Comparison of ENCODE assay signal across 8 cellular contexts in genomic region chr12:127083028-127083949, GRCh38.
DNase-seq lines count a peak whose midpoint lies in the region; ATAC-seq, FAIRE-seq and TF ChIP-seq lines count a peak whose summit lies in the region.

No MANE protein-coding gene starts in this region.

- H3K9me3 ChIP-seq in pancreas = no peaks in the 10 kb centered on the region

- FAIRE-seq in pancreas (lab: Jason Lieb, UNC) = peak; percentile 69

- TF ChIP-seq CTCF in foreskin fibroblast (IDR thresholded peaks at IDR 0.05; ENCODE audit: low read depth, low read length) (no peak), pancreas (IDR thresholded peaks at IDR 0.05) (no peak)

- peak overlapping the region; percentile 47 to 66 for H3K4me3 ChIP-seq in foreskin fibroblast (ENCODE audit: low read depth in 1 of 2, low read length in 2 of 2)
- H3K4me3 ChIP-seq in pancreas = peak overlapping the region in 2 of 4 donors; percentile 18 to 27

- H3K27ac ChIP-seq in pancreas = no peak overlapping the region

- H3K9me3 Mint-ChIP-seq in activated CD4-positive, alpha-beta T cell treated with anti-CD3 and anti-CD28 coated beads, Interleukin-2, amount 10 ng/mL, durations not matched to agents 7 days and 5 days = peaks cover 2% of the 10 kb centered on the region

- POLR2A ChIA-PET in activated CD4-positive, alpha-beta T cell treated with anti-CD3 and anti-CD28 coated beads, Interleukin-2, amount 10 ng/mL, durations not matched to agents 7 days and 5 days (lab: Charles Lee) = no interaction called here

- peaks cover 9% of the 10 kb centered on the region for H3K4me1 Mint-ChIP-seq in activated CD4-positive, alpha-beta T cell treated with anti-CD3 and anti-CD28 coated beads, Interleukin-2, amount 10 ng/mL, durations not matched to agents 7 days and 5 days

- 22 to 25% methylated on average over 6 of the region's 6 CpGs for WGBS in pancreas, 2 donors

- CTCF ChIA-PET in activated CD4-positive, alpha-beta T cell treated with anti-CD3 and anti-CD28 coated beads, Interleukin-2, amount 10 ng/mL, durations not matched to agents 7 days and 5 days (lab: Charles Lee) = interaction anchor here (1.0 kb wide), 1 partner anchor 18 kb away, joined by 3 read pairs; no protein-coding TSS in a partner anchor

- H3K36me3 Mint-ChIP-seq in activated CD4-positive, alpha-beta T cell treated with anti-CD3 and anti-CD28 coated beads, Interleukin-2, amount 10 ng/mL, durations not matched to agents 7 days and 5 days (ENCODE audit: low read depth) = no peaks in the 10 kb centered on the region

- intact Hi-C loops in pancreas (cut with DNase I) = no loop called here

- no peaks in the 10 kb centered on the region for H3K27me3 ChIP-seq in pancreas

- peak overlapping the region; percentile 83 for H3K27ac Mint-ChIP-seq in activated CD4-positive, alpha-beta T cell treated with anti-CD3 and anti-CD28 coated beads, Interleukin-2, amount 10 ng/mL, durations not matched to agents 7 days and 5 days

- H3K36me3 ChIP-seq in pancreas = no peaks in the 10 kb centered on the region

- H3K4me1 ChIP-seq in pancreas = peaks cover 0 to 8% (median 4%) of the 10 kb centered on the region in 3 donors

- DNase-seq in COLO668 (lab: John Stamatoyannopoulos, UW; ENCODE audit: unreplicated experiment) = peak; percentile 6
- DNase-seq in NCI-H2029 treated with DMSO at 0.1 percent for 48 hours (lab: John Stamatoyannopoulos, UW) = peak; percentile 88
- peak; percentile 51 for DNase-seq in activated CD4-positive, alpha-beta T cell treated with anti-CD3 and anti-CD28 coated beads, Interleukin-2, amount 10 ng/mL, durations not matched to agents 7 days and 5 days
- peak; percentile 52 to 78 for DNase-seq in foreskin fibroblast
- DNase-seq in pancreas = peak in 1 of 6 donors; percentile 11
- DNase-seq in ecto neural progenitor cell (ENCODE audit: low spot score) = no peak

- peak overlapping the region; percentile 67 for H3K4me3 Mint-ChIP-seq in activated CD4-positive, alpha-beta T cell treated with anti-CD3 and anti-CD28 coated beads, Interleukin-2, amount 10 ng/mL, durations not matched to agents 7 days and 5 days

- ATAC-seq in GM19023 (IDR thresholded peaks at IDR 0.05; ENCODE audit: unreplicated experiment) = peak; percentile 99
- ATAC-seq in HG03095 (IDR thresholded peaks at IDR 0.05; ENCODE audit: unreplicated experiment) = peak; percentile 98
- ATAC-seq in pancreas = peak; percentile 81 to 98 (median 94)

- peaks cover 2% of the 10 kb centered on the region for H3K27me3 Mint-ChIP-seq in activated CD4-positive, alpha-beta T cell treated with anti-CD3 and anti-CD28 coated beads, Interleukin-2, amount 10 ng/mL, durations not matched to agents 7 days and 5 days
